Comparison of ENCODE assay signal across 13 cellular contexts in genomic region chr2:240624011-240624949, GRCh38. TPM values are rescaled to one million over a fixed set of nuclear protein-coding genes. Genes with fewer than 3 reads are reported as not detected.
DNase-seq lines count a peak whose midpoint lies in the region; ATAC-seq and TF ChIP-seq lines count a peak whose summit lies in the region.
"Had no signal": no experiment of that assay in that cellular context is flagged by ENCODE, and none has a peak within 500 bp of the region (broad histone marks: within the 10 kb centered on the region; RNA-seq: fewer than 3 reads in every experiment).

No MANE protein-coding gene starts in this region.

- H3K4me1 Mint-ChIP-seq in T-helper 2 cell treated with Interferon-gamma antibody and Interleukin-4, amounts not matched to agents 5 μg/mL and 100 μg/mL, for 36 hours (ENCODE audit: low read depth): peaks cover 50% of the 10 kb centered on the region
- H3K4me1 Mint-ChIP-seq in WTC11 (no peaks in the 10 kb centered on the region), glutamatergic neuron (ENCODE audit: low read depth, unreplicated experiment) (no peaks in the 10 kb centered on the region)
- H3K4me1 Mint-ChIP-seq in stimulated activated effector memory CD8-positive, alpha-beta T cell treated with anti-CD3 and anti-CD28 coated beads, Interleukin-12 subunit alpha, Interleukin-12 subunit beta, amount 100 ng/mL, for 72 hours: peaks cover 67% of the 10 kb centered on the region

- H3K27me3 ChIP-seq in left ventricle myocardium inferior (ENCODE audit: low read depth): no peaks in the 10 kb centered on the region
- H3K27me3 ChIP-seq: gastrocnemius medialis had no signal

- ATAC-seq in WTC11 (no peak), GM21367 (IDR thresholded peaks at IDR 0.05; ENCODE audit: unreplicated experiment) (no peak), GM18505 (IDR thresholded peaks at IDR 0.05; ENCODE audit: unreplicated experiment) (no peak)
- ATAC-seq in stimulated activated effector memory CD8-positive, alpha-beta T cell treated with anti-CD3 and anti-CD28 coated beads, Interleukin-12 subunit alpha, Interleukin-12 subunit beta, amount 100 ng/mL, for 72 hours: peak; percentile 0
- ATAC-seq: gastrocnemius medialis had no signal

- DNase-seq in T-helper 2 cell treated with Interferon-gamma antibody and Interleukin-4, amounts not matched to agents 5 μg/mL and 100 μg/mL, for 36 hours (ENCODE audit: low spot score): no peak
- DNase-seq in T-helper 2 cell (no peak), WTC11 (ENCODE audit: low spot score) (peak; percentile 13), left ventricle myocardium inferior (peak; percentile 13), glutamatergic neuron (no peak)
- peak in 1 of 2 donors; percentile 63 for DNase-seq in stimulated activated effector memory CD8-positive, alpha-beta T cell treated with anti-CD3 and anti-CD28 coated beads, Interleukin-12 subunit alpha, Interleukin-12 subunit beta, amount 100 ng/mL, for 72 hours (ENCODE audit: low spot score in 2 of 2)
- DNase-seq: NCI-H187 treated with DMSO at 0.1 percent for 48 hours had no signal

- no peaks in the 10 kb centered on the region for H3K36me3 ChIP-seq in left ventricle myocardium inferior
- H3K36me3 ChIP-seq: gastrocnemius medialis had no signal

- no peak for TF ChIP-seq POLR2A in GM18505 (IDR thresholded peaks at IDR 0.05; ENCODE audit: borderline replicate concordance, extremely low read depth, insufficient read depth, insufficient read length)

- H3K36me3 Mint-ChIP-seq in T-helper 2 cell treated with Interferon-gamma antibody and Interleukin-4, amounts not matched to agents 5 μg/mL and 100 μg/mL, for 36 hours (ENCODE audit: low read depth): peaks cover 26% of the 10 kb centered on the region
- no peaks in the 10 kb centered on the region; the same call in none of the 2 replicates for H3K36me3 Mint-ChIP-seq in WTC11
- peaks cover 38% of the 10 kb centered on the region for H3K36me3 Mint-ChIP-seq in stimulated activated effector memory CD8-positive, alpha-beta T cell treated with anti-CD3 and anti-CD28 coated beads, Interleukin-12 subunit alpha, Interleukin-12 subunit beta, amount 100 ng/mL, for 72 hours
- no peaks in the 10 kb centered on the region for H3K36me3 Mint-ChIP-seq in glutamatergic neuron (ENCODE audit: unreplicated experiment)

- no peak overlapping the region for H3K27ac ChIP-seq in left ventricle myocardium inferior (replicated peaks)
- H3K27ac ChIP-seq: gastrocnemius medialis had no signal

- H3K4me3 Mint-ChIP-seq in T-helper 2 cell treated with Interferon-gamma antibody and Interleukin-4, amounts not matched to agents 5 μg/mL and 100 μg/mL, for 36 hours: peak overlapping the region; percentile 77
- H3K4me3 Mint-ChIP-seq in WTC11: no peak overlapping the region
- peak overlapping the region; percentile 80 for H3K4me3 Mint-ChIP-seq in stimulated activated effector memory CD8-positive, alpha-beta T cell treated with anti-CD3 and anti-CD28 coated beads, Interleukin-12 subunit alpha, Interleukin-12 subunit beta, amount 100 ng/mL, for 72 hours
- no peak overlapping the region for H3K4me3 Mint-ChIP-seq in glutamatergic neuron (ENCODE audit: unreplicated experiment)

- H3K9me3 Mint-ChIP-seq in T-helper 2 cell treated with Interferon-gamma antibody and Interleukin-4, amounts not matched to agents 5 μg/mL and 100 μg/mL, for 36 hours: no peaks in the 10 kb centered on the region
- H3K9me3 Mint-ChIP-seq in WTC11 (peaks cover under 1% of the 10 kb centered on the region), glutamatergic neuron (ENCODE audit: unreplicated experiment) (peaks cover 6% of the 10 kb centered on the region)
- H3K9me3 Mint-ChIP-seq in stimulated activated effector memory CD8-positive, alpha-beta T cell treated with anti-CD3 and anti-CD28 coated beads, Interleukin-12 subunit alpha, Interleukin-12 subunit beta, amount 100 ng/mL, for 72 hours: no peaks in the 10 kb centered on the region

- CTCF ChIA-PET in WTC11 (lab: Charles Lee): interaction anchor here (1.1 kb wide), 1 partner anchor 20 kb away, joined by 4 read pairs; no protein-coding TSS in a partner anchor

- peak overlapping the region; percentile 88 for H3K27ac Mint-ChIP-seq in T-helper 2 cell treated with Interferon-gamma antibody and Interleukin-4, amounts not matched to agents 5 μg/mL and 100 μg/mL, for 36 hours
- H3K27ac Mint-ChIP-seq in WTC11 (no peak overlapping the region), glutamatergic neuron (ENCODE audit: unreplicated experiment) (no peak overlapping the region)
- peak overlapping the region; percentile 92 for H3K27ac Mint-ChIP-seq in stimulated activated effector memory CD8-positive, alpha-beta T cell treated with anti-CD3 and anti-CD28 coated beads, Interleukin-12 subunit alpha, Interleukin-12 subunit beta, amount 100 ng/mL, for 72 hours

- no peaks in the 10 kb centered on the region for H3K9me3 ChIP-seq in left ventricle myocardium inferior (replicated peaks)
- H3K9me3 ChIP-seq: gastrocnemius medialis had no signal

- TF ChIP-seq CTCF in WTC11 (IDR thresholded peaks at IDR 0.05): no peak
- no peak for TF ChIP-seq CTCF in left ventricle myocardium inferior (IDR thresholded peaks at IDR 0.05; ENCODE audit: borderline replicate concordance)
- TF ChIP-seq CTCF in glutamatergic neuron (IDR thresholded peaks at IDR 0.05; ENCODE audit: partially characterized antibody, unreplicated experiment): no peak

- no peaks in the 10 kb centered on the region for H3K27me3 Mint-ChIP-seq in T-helper 2 cell treated with Interferon-gamma antibody and Interleukin-4, amounts not matched to agents 5 μg/mL and 100 μg/mL, for 36 hours (ENCODE audit: low read depth)
- no peaks in the 10 kb centered on the region for H3K27me3 Mint-ChIP-seq in WTC11 (ENCODE audit: low read depth)
- peaks cover 6% of the 10 kb centered on the region for H3K27me3 Mint-ChIP-seq in glutamatergic neuron (ENCODE audit: unreplicated experiment)

- no peaks in the 10 kb centered on the region for H3K4me1 ChIP-seq in left ventricle myocardium inferior
- H3K4me1 ChIP-seq: gastrocnemius medialis had no signal

- intact Hi-C loops in left ventricle myocardium inferior (cut with micrococcal nuclease): no loop called here

- POLR2A ChIA-PET in WTC11 (lab: Charles Lee): no interaction called here

- no peak overlapping the region for H3K4me3 ChIP-seq in left ventricle myocardium inferior
- H3K4me3 ChIP-seq: gastrocnemius medialis had no signal

TF ChIP-seq in WTC11, 78 proteins besides CTCF, POLR2A, EP300 and RAD21 (continues in another document):
- TF ChIP-seq IRF2 (CRISPR knock-in tag; IDR thresholded peaks at IDR 0.05; ENCODE audit: borderline replicate concordance, low read depth) (no peak), AFF4 (CRISPR knock-in tag; IDR thresholded peaks at IDR 0.05; ENCODE audit: borderline replicate concordance) (no peak), ZNF281 (CRISPR knock-in tag; IDR thresholded peaks at IDR 0.05) (no peak)

RNA-seq across cellular contexts. Expression of gene GPR35, which starts 1.0 kb away (rescaled TPM):
- total RNA-seq in WTC11 (2021) (0.22 to 0.60 TPM (median 0.46 TPM) in 3 replicates), left ventricle myocardium inferior (1.3 TPM), glutamatergic neuron (ENCODE audit: unreplicated experiment) (1.5 TPM)

RNA-seq across cellular contexts. Expression of gene CAPN10, which starts 37.7 kb away (rescaled TPM):
- total RNA-seq in WTC11 (2021): 51.4 to 61.3 TPM (median 54.6 TPM) in 3 replicates
- 31.2 TPM for total RNA-seq in left ventricle myocardium inferior
- 67.1 TPM for total RNA-seq in glutamatergic neuron (ENCODE audit: unreplicated experiment)

RNA-seq across cellular contexts. Expression of gene RNPEPL1, which starts 56.0 kb away (rescaled TPM):
- total RNA-seq in WTC11 (2021): 18.8 to 20.5 TPM (median 19.4 TPM) in 3 replicates
- total RNA-seq in left ventricle myocardium inferior: 80.1 TPM
- 20.9 TPM for total RNA-seq in glutamatergic neuron (ENCODE audit: unreplicated experiment)

RNA-seq across cellular contexts. Expression of gene AQP12B, which starts 58.4 kb away (rescaled TPM):
- total RNA-seq in WTC11 (2021) (not detected in 3 replicates), left ventricle myocardium inferior (not detected), glutamatergic neuron (ENCODE audit: unreplicated experiment) (not detected)
- total RNA-seq: activated CD8-positive, alpha-beta memory T cell treated with anti-CD3 and anti-CD28 coated beads for 36 hours; gastrocnemius medialis; mononuclear cell; temporal lobe had no signal

Comparison
In these comparisons a context has a peak if more than half of its experiments do, and no peak if none do; other contexts are left out.
1. DNase-seq: peak in WTC11 (single experiment) and left ventricle myocardium inferior (single experiment); none in T-helper 2 cell treated with Interferon-gamma antibody and Interleukin-4, amounts not matched to agents 5 μg/mL and 100 μg/mL, for 36 hours (single experiment), T-helper 2 cell (0 of 5) and glutamatergic neuron (single experiment).
2. H3K27ac Mint-ChIP-seq: peak in T-helper 2 cell treated with Interferon-gamma antibody and Interleukin-4, amounts not matched to agents 5 μg/mL and 100 μg/mL, for 36 hours (single experiment) and stimulated activated effector memory CD8-positive, alpha-beta T cell treated with anti-CD3 and anti-CD28 coated beads, Interleukin-12 subunit alpha, Interleukin-12 subunit beta, amount 100 ng/mL, for 72 hours (single experiment); none in WTC11 (single experiment) and glutamatergic neuron (single experiment).
3. H3K4me3 Mint-ChIP-seq: peak in T-helper 2 cell treated with Interferon-gamma antibody and Interleukin-4, amounts not matched to agents 5 μg/mL and 100 μg/mL, for 36 hours (single experiment) and stimulated activated effector memory CD8-positive, alpha-beta T cell treated with anti-CD3 and anti-CD28 coated beads, Interleukin-12 subunit alpha, Interleukin-12 subunit beta, amount 100 ng/mL, for 72 hours (single experiment); none in WTC11 (single experiment) and glutamatergic neuron (single experiment).